ENCODE assay signal across 14 cellular contexts in genomic region chrX:53114864-53115549, GRCh38.
"Had no signal": no experiment of that assay in that cellular context is flagged by ENCODE, and none has a peak within 500 bp of the region (broad histone marks: within the 10 kb centered on the region; RNA-seq: fewer than 3 reads in every experiment).

No MANE protein-coding gene starts in this region.

- H3K36me3 Mint-ChIP-seq: activated naive CD8-positive, alpha-beta T cell treated with anti-CD3 and anti-CD28 coated beads for 36 hours had no signal

- H3K4me3 Mint-ChIP-seq: activated naive CD8-positive, alpha-beta T cell treated with anti-CD3 and anti-CD28 coated beads for 36 hours; activated T-helper 1 cell treated with anti-CD3 and anti-CD28 coated beads, Interleukin-12 subunit alpha, Interleukin-12 subunit beta, Interleukin-2, Interleukin-4 antibody, amounts not matched to agents 30 ng/mL and 10 ng/mL and 1 ng/mL, durations not matched to agents 14 hours and 24 hours and 36 hours; effector memory CD8-positive, alpha-beta T cell; nephron; stimulated activated naive CD8-positive, alpha-beta T cell treated with anti-CD3 and anti-CD28 coated beads, Interleukin-15, amount 100 ng/mL, for 72 hours; T-helper 17 cell; WTC11 had no signal

- ATAC-seq: effector memory CD8-positive, alpha-beta T cell; stimulated activated naive CD8-positive, alpha-beta T cell treated with anti-CD3 and anti-CD28 coated beads, Interleukin-15, amount 100 ng/mL, for 72 hours; T-helper 17 cell; WTC11 had no signal

- H3K4me1 ChIP-seq: left lung, prostate gland, right lobe of liver, spleen had no signal

- H3K4me3 ChIP-seq: left lung, prostate gland, right lobe of liver, spleen had no signal

- DNase-seq: activated CD4-positive, alpha-beta T cell treated with anti-CD3 and anti-CD28 coated beads for 48 hours; activated naive CD8-positive, alpha-beta T cell treated with anti-CD3 and anti-CD28 coated beads for 36 hours; dermis blood vessel endothelial cell; effector memory CD8-positive, alpha-beta T cell; left lung; right lobe of liver; spleen; stimulated activated naive CD8-positive, alpha-beta T cell treated with anti-CD3 and anti-CD28 coated beads, Interleukin-15, amount 100 ng/mL, for 72 hours; T-helper 17 cell had no signal

- H3K27me3 Mint-ChIP-seq: activated naive CD8-positive, alpha-beta T cell treated with anti-CD3 and anti-CD28 coated beads for 36 hours; effector memory CD8-positive, alpha-beta T cell; stimulated activated naive CD8-positive, alpha-beta T cell treated with anti-CD3 and anti-CD28 coated beads, Interleukin-15, amount 100 ng/mL, for 72 hours; T-helper 17 cell had no signal

- H3K36me3 ChIP-seq: left lung, prostate gland, right lobe of liver, thoracic aorta had no signal

- H3K27me3 ChIP-seq: left lung, spleen had no signal

- H3K27ac ChIP-seq: left lung, right lobe of liver had no signal

- H3K9me3 ChIP-seq: left lung, prostate gland, right lobe of liver, spleen, thoracic aorta had no signal

- H3K9me3 Mint-ChIP-seq: activated naive CD8-positive, alpha-beta T cell treated with anti-CD3 and anti-CD28 coated beads for 36 hours; activated T-helper 1 cell treated with anti-CD3 and anti-CD28 coated beads, Interleukin-12 subunit alpha, Interleukin-12 subunit beta, Interleukin-2, Interleukin-4 antibody, amounts not matched to agents 30 ng/mL and 10 ng/mL and 1 ng/mL, durations not matched to agents 14 hours and 24 hours and 36 hours; effector memory CD8-positive, alpha-beta T cell; stimulated activated naive CD8-positive, alpha-beta T cell treated with anti-CD3 and anti-CD28 coated beads, Interleukin-15, amount 100 ng/mL, for 72 hours; WTC11 had no signal

- H3K27ac Mint-ChIP-seq: activated naive CD8-positive, alpha-beta T cell treated with anti-CD3 and anti-CD28 coated beads for 36 hours; effector memory CD8-positive, alpha-beta T cell; stimulated activated naive CD8-positive, alpha-beta T cell treated with anti-CD3 and anti-CD28 coated beads, Interleukin-15, amount 100 ng/mL, for 72 hours; T-helper 17 cell had no signal
